In the genomic region with DNA sequence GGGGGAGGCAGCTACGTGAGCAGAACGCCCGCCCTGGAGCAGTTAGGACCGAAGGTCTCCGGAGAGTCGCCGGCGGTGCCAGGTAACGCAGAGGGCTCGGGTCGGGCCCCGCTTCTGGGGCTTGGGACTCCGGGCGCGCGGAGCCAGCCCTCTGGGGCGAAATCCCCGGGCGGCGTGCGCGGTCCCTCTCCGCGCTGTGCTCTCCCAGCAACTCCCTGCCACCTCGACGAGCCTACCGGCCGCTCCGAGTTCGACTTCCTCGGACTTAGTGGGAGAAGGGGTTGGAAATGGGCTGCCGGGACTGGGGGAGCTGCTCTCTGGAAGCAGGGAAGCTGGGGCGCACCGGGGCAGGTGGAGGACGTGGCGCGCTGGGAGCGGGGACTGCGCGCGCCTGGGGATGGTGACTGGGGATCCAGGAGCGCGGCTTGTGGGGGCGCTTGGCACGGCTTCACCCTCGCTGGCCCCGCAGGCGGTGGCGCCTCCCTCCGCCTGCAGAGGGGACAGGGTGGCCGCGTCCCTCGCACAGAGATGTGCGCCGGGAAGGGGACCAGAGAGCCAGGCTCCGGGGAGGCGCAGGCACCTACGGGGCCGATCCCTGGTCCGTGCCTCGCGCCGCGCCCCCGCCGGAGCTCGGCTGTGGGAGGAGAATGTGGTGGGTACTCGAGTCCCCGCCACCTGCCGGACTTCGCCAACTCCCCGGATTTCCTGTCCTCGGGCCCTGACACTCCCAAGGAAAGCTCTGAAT, we compare ENCODE assay signal across 8 cellular contexts. TPM values are rescaled to one million over a fixed set of nuclear protein-coding genes. Genes with fewer than 3 reads are reported as not detected.
DNase-seq lines count a peak whose midpoint lies in the region; ATAC-seq and TF ChIP-seq lines count a peak whose summit lies in the region.

No MANE protein-coding gene starts in this region.

- no peaks in the 10 kb centered on the region for H3K36me3 Mint-ChIP-seq in neural crest cell (ENCODE audit: low read depth)
- H3K36me3 Mint-ChIP-seq in effector memory CD8-positive, alpha-beta T cell (ENCODE audit: insufficient read depth): peaks cover 3% of the 10 kb centered on the region

- peak overlapping the region; percentile 66 for H3K4me3 ChIP-seq in fibroblast of the aortic adventitia (ENCODE audit: low read depth, low read length)

- TF ChIP-seq CTCF in fibroblast of the aortic adventitia (IDR thresholded peaks at IDR 0.05; ENCODE audit: insufficient read depth, low read length): no peak
- TF ChIP-seq CTCF in neural crest cell (conservative IDR thresholded peaks at IDR 0.05): no peak

- peaks cover 19% of the 10 kb centered on the region for H3K4me1 Mint-ChIP-seq in neural crest cell
- H3K4me1 Mint-ChIP-seq in effector memory CD8-positive, alpha-beta T cell (ENCODE audit: low read depth in 2 of 2): peaks cover 0 to 2% of the 10 kb centered on the region in 2 donors

- no peaks in the 10 kb centered on the region for H3K9me3 Mint-ChIP-seq in neural crest cell
- H3K9me3 Mint-ChIP-seq in effector memory CD8-positive, alpha-beta T cell: peaks cover 6 to 12% of the 10 kb centered on the region in 2 donors

- H3K27ac Mint-ChIP-seq in neural crest cell (ENCODE audit: unreplicated experiment): no peak overlapping the region
- no peak overlapping the region for H3K27ac Mint-ChIP-seq in effector memory CD8-positive, alpha-beta T cell

- ATAC-seq in HG03521 (IDR thresholded peaks at IDR 0.05; ENCODE audit: unreplicated experiment) (no peak), GM18858 (IDR thresholded peaks at IDR 0.05; ENCODE audit: unreplicated experiment) (no peak), GM18873 (IDR thresholded peaks at IDR 0.05; ENCODE audit: low FRiP score, unreplicated experiment) (no peak)
- ATAC-seq in effector memory CD8-positive, alpha-beta T cell (replicated peaks): no peak

- peaks cover 59% of the 10 kb centered on the region for H3K27me3 Mint-ChIP-seq in neural crest cell (ENCODE audit: low read depth)
- peaks cover 0 to 39% of the 10 kb centered on the region in 2 donors for H3K27me3 Mint-ChIP-seq in effector memory CD8-positive, alpha-beta T cell

- H3K4me3 Mint-ChIP-seq in neural crest cell: peak overlapping the region; percentile 88
- H3K4me3 Mint-ChIP-seq in effector memory CD8-positive, alpha-beta T cell: peak overlapping the region in 1 of 2 donors; percentile 40

- DNase-seq in AG20443 (ENCODE audit: low spot score) (peak; percentile 41), NCI-H510A treated with DMSO at 0.1 percent for 48 hours (lab: John Stamatoyannopoulos, UW) (peak; percentile 25), fibroblast of the aortic adventitia (ENCODE audit: low read depth) (peak; percentile 24), neural crest cell (ENCODE audit: low read depth, low spot score) (peak; percentile 23)
- DNase-seq in effector memory CD8-positive, alpha-beta T cell: no peak

RNA-seq across cellular contexts. Expression of gene CDH20, which starts 0.7 kb away (rescaled TPM):
- total RNA-seq in fibroblast of the aortic adventitia (ENCODE audit: low replicate concordance) (0.09 TPM in 1 of 2 replicates, not detected in the other), neural crest cell (0.36 and 0.63 TPM in 2 replicates)

Comparison
In these comparisons a context has a peak if more than half of its experiments do, and no peak if none do; other contexts are left out.
1. DNase-seq: peak in AG20443 (single experiment), NCI-H510A treated with DMSO at 0.1 percent for 48 hours (single experiment), fibroblast of the aortic adventitia (single experiment) and neural crest cell (single experiment); none in effector memory CD8-positive, alpha-beta T cell (0 of 3).